ENCODE assay signal across 22 cellular contexts in the genomic region with DNA sequence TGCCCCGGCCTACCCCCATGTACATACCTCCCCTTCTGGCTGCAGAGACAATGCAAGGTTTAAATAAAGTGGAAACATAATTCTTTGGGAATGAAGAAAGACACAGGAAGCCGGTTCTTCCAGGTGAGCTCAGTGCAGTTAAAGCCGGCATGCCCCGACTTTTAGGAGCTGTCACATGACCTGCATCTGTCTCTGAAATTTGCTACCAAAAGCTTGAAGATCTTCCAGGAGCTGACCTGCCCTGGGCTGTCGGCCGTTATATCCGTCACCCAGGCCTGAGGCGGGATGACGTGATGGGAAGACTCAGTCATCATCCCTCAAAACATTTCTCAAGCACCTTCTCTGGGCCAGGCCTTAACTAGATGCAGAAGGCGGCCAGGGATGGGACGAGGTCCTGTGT. TPM values are rescaled to one million over a fixed set of nuclear protein-coding genes. Genes with fewer than 3 reads are reported as not detected.
DNase-seq lines count a peak whose midpoint lies in the region; ATAC-seq and TF ChIP-seq lines count a peak whose summit lies in the region.
"Had no signal": no experiment of that assay in that cellular context is flagged by ENCODE, and none has a peak within 500 bp of the region (broad histone marks: within the 10 kb centered on the region; RNA-seq: fewer than 3 reads in every experiment).

No MANE protein-coding gene starts in this region.

- H3K36me3 Mint-ChIP-seq in T-helper 1 cell treated with Interleukin-12 subunit alpha and Interleukin-12 subunit beta and Interleukin-4 antibody, amounts not matched to agents 30 μg/mL and 1 μg/mL, for 36 hours (ENCODE audit: low read depth), result peaks cover 47% of the 10 kb centered on the region
- H3K36me3 Mint-ChIP-seq in activated T-helper 2 cell treated with anti-CD3 and anti-CD28 coated beads, Interferon-gamma antibody, Interleukin-2, Interleukin-4, amounts not matched to agents 10 μg/mL and 5 μg/mL and 100 μg/mL, durations not matched to agents 14 hours and 24 hours and 36 hours (ENCODE audit: low read depth), result peaks cover 92% of the 10 kb centered on the region
- peaks cover 37% of the 10 kb centered on the region for H3K36me3 Mint-ChIP-seq in WTC11

- CTCF ChIA-PET in WTC11 (lab: Charles Lee), result no interaction called here

- no peak overlapping the region for H3K4me3 Mint-ChIP-seq in T-helper 1 cell treated with Interleukin-12 subunit alpha and Interleukin-12 subunit beta and Interleukin-4 antibody, amounts not matched to agents 30 μg/mL and 1 μg/mL, for 36 hours
- H3K4me3 Mint-ChIP-seq in activated T-helper 2 cell treated with anti-CD3 and anti-CD28 coated beads, Interferon-gamma antibody, Interleukin-2, Interleukin-4, amounts not matched to agents 10 μg/mL and 5 μg/mL and 100 μg/mL, durations not matched to agents 14 hours and 24 hours and 36 hours (ENCODE audit: low read depth), result no peak overlapping the region
- H3K4me3 Mint-ChIP-seq in WTC11, result no peak overlapping the region
- H3K4me3 Mint-ChIP-seq: effector memory CD8-positive, alpha-beta T cell; stimulated activated naive CD8-positive, alpha-beta T cell treated with anti-CD3 and anti-CD28 coated beads, Interleukin-15, amount 100 ng/mL, for 72 hours had no signal

- no peaks in the 10 kb centered on the region for H3K27me3 Mint-ChIP-seq in T-helper 1 cell treated with Interleukin-12 subunit alpha and Interleukin-12 subunit beta and Interleukin-4 antibody, amounts not matched to agents 30 μg/mL and 1 μg/mL, for 36 hours (ENCODE audit: low read depth)
- H3K27me3 Mint-ChIP-seq in activated T-helper 2 cell treated with anti-CD3 and anti-CD28 coated beads, Interferon-gamma antibody, Interleukin-2, Interleukin-4, amounts not matched to agents 10 μg/mL and 5 μg/mL and 100 μg/mL, durations not matched to agents 14 hours and 24 hours and 36 hours (ENCODE audit: low read depth), result no peaks in the 10 kb centered on the region
- H3K27me3 Mint-ChIP-seq in WTC11 (ENCODE audit: low read depth), result no peaks in the 10 kb centered on the region
- H3K27me3 Mint-ChIP-seq: effector memory CD8-positive, alpha-beta T cell; stimulated activated naive CD8-positive, alpha-beta T cell treated with anti-CD3 and anti-CD28 coated beads, Interleukin-15, amount 100 ng/mL, for 72 hours had no signal

- H3K27ac ChIP-seq in prostate gland (no peak overlapping the region), sigmoid colon (no peak overlapping the region)
- H3K27ac ChIP-seq: 22Rv1, body of pancreas, tibial nerve had no signal

- H3K4me1 ChIP-seq in prostate gland (replicated peaks), result no peaks in the 10 kb centered on the region
- no peaks in the 10 kb centered on the region for H3K4me1 ChIP-seq in sigmoid colon
- H3K4me1 ChIP-seq: body of pancreas had no signal

- H3K36me3 ChIP-seq in prostate gland (peaks cover 0 to 16% of the 10 kb centered on the region in 2 donors), sigmoid colon (peaks cover 36 to 91% (median 73%) of the 10 kb centered on the region in 4 donors)

- TF ChIP-seq CTCF in prostate gland (IDR thresholded peaks at IDR 0.05) (no peak), sigmoid colon (IDR thresholded peaks at IDR 0.05) (no peak), WTC11 (IDR thresholded peaks at IDR 0.05) (no peak)

- 55% methylated on average over 11 of the region's 11 CpGs for WGBS in prostate gland
- WGBS in sigmoid colon, 2 donors, result 94 to 95% methylated on average over 11 of the region's 11 CpGs

- H3K4me3 ChIP-seq in prostate gland (no peak overlapping the region), sigmoid colon (no peak overlapping the region)
- H3K4me3 ChIP-seq: body of pancreas, tibial nerve had no signal

- TF ChIP-seq EP300 in sigmoid colon (IDR thresholded peaks at IDR 0.05), result no peak

- TF ChIP-seq POLR2A in prostate gland (IDR thresholded peaks at IDR 0.05) (no peak), sigmoid colon (IDR thresholded peaks at IDR 0.05) (no peak)

- H3K9me3 ChIP-seq in prostate gland (no peaks in the 10 kb centered on the region), sigmoid colon (no peaks in the 10 kb centered on the region)
- H3K9me3 ChIP-seq: body of pancreas, tibial nerve had no signal

- no peaks in the 10 kb centered on the region for H3K9me3 Mint-ChIP-seq in T-helper 1 cell treated with Interleukin-12 subunit alpha and Interleukin-12 subunit beta and Interleukin-4 antibody, amounts not matched to agents 30 μg/mL and 1 μg/mL, for 36 hours
- no peaks in the 10 kb centered on the region for H3K9me3 Mint-ChIP-seq in activated T-helper 2 cell treated with anti-CD3 and anti-CD28 coated beads, Interferon-gamma antibody, Interleukin-2, Interleukin-4, amounts not matched to agents 10 μg/mL and 5 μg/mL and 100 μg/mL, durations not matched to agents 14 hours and 24 hours and 36 hours
- no peaks in the 10 kb centered on the region for H3K9me3 Mint-ChIP-seq in WTC11
- H3K9me3 Mint-ChIP-seq: effector memory CD8-positive, alpha-beta T cell; stimulated activated naive CD8-positive, alpha-beta T cell treated with anti-CD3 and anti-CD28 coated beads, Interleukin-15, amount 100 ng/mL, for 72 hours had no signal

- peaks cover 31% of the 10 kb centered on the region for H3K4me1 Mint-ChIP-seq in T-helper 1 cell treated with Interleukin-12 subunit alpha and Interleukin-12 subunit beta and Interleukin-4 antibody, amounts not matched to agents 30 μg/mL and 1 μg/mL, for 36 hours (ENCODE audit: low read depth)
- peaks cover 33% of the 10 kb centered on the region for H3K4me1 Mint-ChIP-seq in activated T-helper 2 cell treated with anti-CD3 and anti-CD28 coated beads, Interferon-gamma antibody, Interleukin-2, Interleukin-4, amounts not matched to agents 10 μg/mL and 5 μg/mL and 100 μg/mL, durations not matched to agents 14 hours and 24 hours and 36 hours (ENCODE audit: low read depth)
- H3K4me1 Mint-ChIP-seq in WTC11, result no peaks in the 10 kb centered on the region

- intact Hi-C loops in activated T-helper 2 cell treated with anti-CD3 and anti-CD28 coated beads, Interferon-gamma antibody, Interleukin-2, Interleukin-4, amounts not matched to agents 10 μg/mL and 5 μg/mL and 100 μg/mL, durations not matched to agents 14 hours and 24 hours and 36 hours (cut with micrococcal nuclease), result no loop called here
- intact Hi-C loops in prostate gland (cut with DNase I) (no loop called here), sigmoid colon (cut with DNase I) (no loop called here)

- no peak for ATAC-seq in WTC11
- ATAC-seq: activated CD4-positive, CD25-positive, alpha-beta regulatory T cell treated with anti-CD3 and anti-CD28 coated beads, Interleukin-2, amount 50 U/mL, for 24 hours; body of pancreas; effector memory CD8-positive, alpha-beta T cell; stimulated activated naive CD8-positive, alpha-beta T cell treated with anti-CD3 and anti-CD28 coated beads, Interleukin-15, amount 100 ng/mL, for 72 hours had no signal

- POLR2A ChIA-PET in WTC11 (lab: Charles Lee), result no interaction called here

- H3K27ac Mint-ChIP-seq in T-helper 1 cell treated with Interleukin-12 subunit alpha and Interleukin-12 subunit beta and Interleukin-4 antibody, amounts not matched to agents 30 μg/mL and 1 μg/mL, for 36 hours, result peak overlapping the region; percentile 26
- peak overlapping the region; percentile 73 for H3K27ac Mint-ChIP-seq in activated T-helper 2 cell treated with anti-CD3 and anti-CD28 coated beads, Interferon-gamma antibody, Interleukin-2, Interleukin-4, amounts not matched to agents 10 μg/mL and 5 μg/mL and 100 μg/mL, durations not matched to agents 14 hours and 24 hours and 36 hours
- H3K27ac Mint-ChIP-seq in WTC11, result no peak overlapping the region
- H3K27ac Mint-ChIP-seq: effector memory CD8-positive, alpha-beta T cell; stimulated activated naive CD8-positive, alpha-beta T cell treated with anti-CD3 and anti-CD28 coated beads, Interleukin-15, amount 100 ng/mL, for 72 hours had no signal

- DNase-seq in T-helper 1 cell (no peak), prostate gland (ENCODE audit: low spot score) (peak; percentile 26), sigmoid colon (no peak), WTC11 (ENCODE audit: low spot score) (no peak)
- DNase-seq in activated T-helper 2 cell treated with anti-CD3 and anti-CD28 coated beads, Interferon-gamma antibody, Interleukin-2, Interleukin-4, amounts not matched to agents 10 μg/mL and 5 μg/mL and 100 μg/mL, durations not matched to agents 14 hours and 24 hours and 36 hours (ENCODE audit: low spot score), result no peak
- DNase-seq: activated effector memory CD4-positive, alpha-beta T cell treated with anti-CD3 and anti-CD28 coated beads, Interleukin-2, amount 50 U/mL, for 16 hours; body of pancreas; effector memory CD8-positive, alpha-beta T cell; NCI-H1092; NCI-H187 treated with DMSO at 0.1 percent for 48 hours; NCI-H2227 treated with DMSO at 0.1 percent for 48 hours; stimulated activated CD4-positive, alpha-beta T cell treated with anti-CD3 and anti-CD28 coated beads, Interleukin-4, amount 100 ng/mL, for 24 hours; stimulated activated naive CD8-positive, alpha-beta T cell treated with anti-CD3 and anti-CD28 coated beads, Interleukin-15, amount 100 ng/mL, for 72 hours; T1000 had no signal

- H3K27me3 ChIP-seq in prostate gland (replicated peaks; ENCODE audit: insufficient read depth) (no peaks in the 10 kb centered on the region), sigmoid colon (no peaks in the 10 kb centered on the region)
- H3K27me3 ChIP-seq: body of pancreas, tibial nerve had no signal

RNA-seq across cellular contexts. Expression of a gene that starts 10.3 kb away (rescaled TPM):
- 256 and 261 TPM in 2 replicates for total RNA-seq in activated T-helper 2 cell treated with anti-CD3 and anti-CD28 coated beads, Interferon-gamma antibody, Interleukin-2, Interleukin-4, amounts not matched to agents 10 μg/mL and 5 μg/mL and 100 μg/mL, durations not matched to agents 14 hours and 24 hours and 36 hours
- total RNA-seq in prostate gland (10 to 100 TPM; 67.8 to 70.5 TPM), sigmoid colon (10 to 100 TPM; 32.8 to 43.9 (median 34.9) TPM), WTC11 (2021) (68.4 to 81.8 TPM (median 74.0 TPM) in 3 replicates)
- polyA plus RNA-seq in sigmoid colon, result 100 to 1,000 TPM in 1 of 3 donors, 10 to 100 TPM in 2; 64.3 to 126 (median 79.4) TPM

RNA-seq across cellular contexts. Expression of a gene that starts 21.5 kb away (rescaled TPM):
- total RNA-seq in activated T-helper 2 cell treated with anti-CD3 and anti-CD28 coated beads, Interferon-gamma antibody, Interleukin-2, Interleukin-4, amounts not matched to agents 10 μg/mL and 5 μg/mL and 100 μg/mL, durations not matched to agents 14 hours and 24 hours and 36 hours, result 42.3 and 43.5 TPM in 2 replicates
- total RNA-seq in prostate gland (10 to 100 TPM; 12.6 to 13.5 TPM), sigmoid colon (1 to 10 TPM in 2 of 4 donors, not detected in 2; 2.5 to 3.3 TPM), WTC11 (2021) (1.6 to 3.2 TPM (median 3.0 TPM) in 3 replicates)
- polyA plus RNA-seq in sigmoid colon, result 10 to 100 TPM; 14.4 to 40.0 (median 22.9) TPM
- total RNA-seq: fibroblast of lung, glomerular endothelial cell, H4, LHCN-M2 had no signal
- polyA plus RNA-seq: fibroblast of lung had no signal

RNA-seq across cellular contexts. Expression of a gene that starts 45.7 kb away (rescaled TPM):
- 507 and 520 TPM in 2 replicates for total RNA-seq in activated T-helper 2 cell treated with anti-CD3 and anti-CD28 coated beads, Interferon-gamma antibody, Interleukin-2, Interleukin-4, amounts not matched to agents 10 μg/mL and 5 μg/mL and 100 μg/mL, durations not matched to agents 14 hours and 24 hours and 36 hours
- total RNA-seq in prostate gland (100 to 1,000 TPM; 379 TPM), sigmoid colon (100 to 1,000 TPM; 222 to 826 (median 353) TPM), WTC11 (2021) (302 to 327 TPM (median 323 TPM) in 3 replicates)
- polyA plus RNA-seq in sigmoid colon, result 100 to 1,000 TPM; 313 to 464 (median 374) TPM

RNA-seq across cellular contexts. Expression of a gene that starts 51.4 kb away (rescaled TPM):
- total RNA-seq in activated T-helper 2 cell treated with anti-CD3 and anti-CD28 coated beads, Interferon-gamma antibody, Interleukin-2, Interleukin-4, amounts not matched to agents 10 μg/mL and 5 μg/mL and 100 μg/mL, durations not matched to agents 14 hours and 24 hours and 36 hours, result not detected in 2 replicates
- total RNA-seq in prostate gland (not detected), sigmoid colon (not detected), WTC11 (2021) (not detected in 3 replicates)
- polyA plus RNA-seq in sigmoid colon, result under 1 TPM in 1 of 3 donors, not detected in 2; 0.69 TPM
- total RNA-seq: body of pancreas, fibroblast of lung, glomerular endothelial cell, H4, LHCN-M2, tibial nerve had no signal
- polyA plus RNA-seq: fibroblast of lung had no signal
